ENCODE assay signal across 8 cellular contexts in the genomic region with DNA sequence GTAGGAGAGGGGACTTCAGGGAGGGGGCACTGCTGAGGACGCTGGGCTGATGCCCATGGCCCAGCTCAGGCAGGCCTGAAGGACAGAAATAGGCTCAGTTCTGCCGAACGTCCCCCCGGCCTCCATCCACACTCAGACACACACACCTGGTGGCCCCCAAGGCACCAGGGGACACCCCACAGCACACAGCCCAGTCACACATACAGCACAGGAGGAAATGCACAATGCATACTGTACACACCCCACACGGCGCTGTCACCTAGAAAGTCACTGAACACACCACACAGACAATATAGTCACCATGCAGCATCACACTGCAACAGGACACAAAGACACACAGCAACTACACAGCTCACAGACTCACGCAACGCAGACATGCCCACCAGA. TPM values are rescaled to one million over a fixed set of nuclear protein-coding genes. Genes with fewer than 3 reads are reported as not detected.
DNase-seq lines count a peak whose midpoint lies in the region; ATAC-seq, FAIRE-seq and TF ChIP-seq lines count a peak whose summit lies in the region.

No MANE protein-coding gene starts in this region.

- H3K27ac Mint-ChIP-seq in stimulated activated naive CD8-positive, alpha-beta T cell treated with anti-CD3 and anti-CD28 coated beads, Interleukin-15, amount 100 ng/mL, for 72 hours, result peak overlapping the region; percentile 96 to 98

- H3K27me3 ChIP-seq in SK-N-SH (ENCODE audit: insufficient read depth), result no peaks in the 10 kb centered on the region
- H3K27me3 ChIP-seq in WERI-Rb-1 (ENCODE audit: insufficient read depth, low read depth, severe bottlenecking), result no peaks in the 10 kb centered on the region
- no peaks in the 10 kb centered on the region for H3K27me3 ChIP-seq in right cardiac atrium (ENCODE audit: control insufficient read depth, insufficient read depth)

- no peaks in the 10 kb centered on the region for H3K9me3 Mint-ChIP-seq in stimulated activated naive CD8-positive, alpha-beta T cell treated with anti-CD3 and anti-CD28 coated beads, Interleukin-15, amount 100 ng/mL, for 72 hours

- WGBS in SK-N-SH (ENCODE audit: low lambda C conversion rate), result 100% methylated on average over 2 of the region's 8 CpGs
- 73% methylated on average over 8 of the region's 8 CpGs for WGBS in right cardiac atrium

- TF ChIP-seq RAD21 in SK-N-SH (IDR thresholded peaks at IDR 0.05; ENCODE audit: low read length), result no peak

- no peak for FAIRE-seq in D721Med (lab: Jason Lieb, UNC)

- intact Hi-C loops in right cardiac atrium (cut with DNase I), result no loop called here

- CTCF ChIA-PET in SK-N-SH (lab: Yijun Ruan, JAX), result interaction anchor here (0.7 to 2.7 kb wide), 6 partner anchors 9 to 49 kb away, joined by 3 to 14 read pairs (median 6); no protein-coding TSS in a partner anchor

- H3K79me2 ChIP-seq in SK-N-SH (ENCODE audit: insufficient read depth), result no peaks in the 10 kb centered on the region

- no peaks in the 10 kb centered on the region for H3F3A ChIP-seq in SK-N-SH (replicated peaks; ENCODE audit: insufficient read depth)

- no peak overlapping the region for H3K9ac ChIP-seq in SK-N-SH

- H3K9me3 ChIP-seq in SK-N-SH (no peaks in the 10 kb centered on the region), WERI-Rb-1 (ENCODE audit: severe bottlenecking) (no peaks in the 10 kb centered on the region), right cardiac atrium (ENCODE audit: control insufficient read depth, low read length) (no peaks in the 10 kb centered on the region)

- H4K20me1 ChIP-seq in SK-N-SH (ENCODE audit: insufficient read depth), result no peaks in the 10 kb centered on the region

- H3K4me1 ChIP-seq in SK-N-SH (ENCODE audit: control insufficient read depth in 1 of 2, insufficient read depth in 2 of 2, low read depth in 1 of 2, low read length in 1 of 2) (peaks cover 0 to 8% of the 10 kb centered on the region in 2 experiments; a peak in 2 of 4 replicates), right cardiac atrium (ENCODE audit: control insufficient read depth, insufficient read depth, low read length) (no peaks in the 10 kb centered on the region)

- DNase-seq in SK-N-SH, result no peak
- DNase-seq in WERI-Rb-1, result no peak
- DNase-seq in right cardiac atrium, result peak in 1 of 3 donors; percentile 33
- DNase-seq in stimulated activated naive CD8-positive, alpha-beta T cell treated with anti-CD3 and anti-CD28 coated beads, Interleukin-15, amount 100 ng/mL, for 72 hours, result peak in 1 of 2 donors; percentile 50
- no peak for DNase-seq in D721Med (ENCODE audit: insufficient read length, low spot score)
- no peak for DNase-seq in globus pallidus (ENCODE audit: low spot score)
- no peak for DNase-seq in NCI-H1105 treated with DMSO at 0.1 percent for 48 hours (lab: John Stamatoyannopoulos, UW)

- no peak overlapping the region for H2AFZ ChIP-seq in SK-N-SH (ENCODE audit: low read depth)

- POLR2A ChIA-PET in SK-N-SH (lab: Yijun Ruan, JAX), result no interaction called here

- TF ChIP-seq CTCF in SK-N-SH (IDR thresholded peaks at IDR 0.05) (no peak), WERI-Rb-1 (IDR thresholded peaks at IDR 0.05; ENCODE audit: low read depth, low read length) (no peak), D721Med (IDR thresholded peaks at IDR 0.05; ENCODE audit: insufficient read depth, missing control alignments) (no peak)

- no peaks in the 10 kb centered on the region for H3K9me2 ChIP-seq in SK-N-SH

- ATAC-seq in SK-N-SH treated with all-trans-retinoic acid at 6 μM for 48 hours (no peak), right cardiac atrium (peak; percentile 3 to 6)
- ATAC-seq in stimulated activated naive CD8-positive, alpha-beta T cell treated with anti-CD3 and anti-CD28 coated beads, Interleukin-15, amount 100 ng/mL, for 72 hours, result peak; percentile 68

- H3K4me3 Mint-ChIP-seq in stimulated activated naive CD8-positive, alpha-beta T cell treated with anti-CD3 and anti-CD28 coated beads, Interleukin-15, amount 100 ng/mL, for 72 hours, result peak overlapping the region; percentile 87 to 88

- no peaks in the 10 kb centered on the region for H3K27me3 Mint-ChIP-seq in stimulated activated naive CD8-positive, alpha-beta T cell treated with anti-CD3 and anti-CD28 coated beads, Interleukin-15, amount 100 ng/mL, for 72 hours

- H3K27ac ChIP-seq in SK-N-SH (ENCODE audit: low read depth in 2 of 2, low read length in 1 of 2) (no peak overlapping the region), WERI-Rb-1 (peak overlapping the region; percentile 88), right cardiac atrium (ENCODE audit: low read length) (no peak overlapping the region)

- H3K4me2 ChIP-seq in SK-N-SH, result peak overlapping the region; percentile 65

- H3K36me3 ChIP-seq in SK-N-SH (replicated peaks in 1 of 2; ENCODE audit: control insufficient read depth in 1 of 2, insufficient read depth in 2 of 2, low read length in 1 of 2) (no peaks in the 10 kb centered on the region), WERI-Rb-1 (peaks cover 4% of the 10 kb centered on the region)

- H3K4me3 ChIP-seq in SK-N-SH (ENCODE audit: low read depth in 2 of 2, low read length in 1 of 2) (no peak overlapping the region), WERI-Rb-1 (ENCODE audit: low read depth, low read length) (peak overlapping the region; percentile 46), right cardiac atrium (ENCODE audit: low read length) (no peak overlapping the region)

- H3K4me1 Mint-ChIP-seq in stimulated activated naive CD8-positive, alpha-beta T cell treated with anti-CD3 and anti-CD28 coated beads, Interleukin-15, amount 100 ng/mL, for 72 hours, result peaks cover 74% of the 10 kb centered on the region

- TF ChIP-seq EP300 in SK-N-SH (IDR thresholded peaks at IDR 0.05; ENCODE audit: borderline replicate concordance in 1 of 2, low read depth in 1 of 2, low read length in 1 of 2), result no peak

TF ChIP-seq in SK-N-SH, 30 proteins besides CTCF, POLR2A, EP300 and RAD21 (continues in another document):
- no peak for TF ChIP-seq CHD2 (IDR thresholded peaks at IDR 0.05; ENCODE audit: low read length, partially characterized antibody)
- TF ChIP-seq POLR2AphosphoS5 (IDR thresholded peaks at IDR 0.05; ENCODE audit: low read depth, low read length), result no peak

TF ChIP-seq in SK-N-SH treated with all-trans-retinoic acid at 6 μM for 48 hours, 23 proteins besides CTCF, POLR2A, EP300 and RAD21 (continues in another document):
- no peak for TF ChIP-seq ARNTL (CRISPR knock-in tag; IDR thresholded peaks at IDR 0.05; ENCODE audit: borderline replicate concordance, low read depth)
- TF ChIP-seq CREB5 (CRISPR knock-in tag; IDR thresholded peaks at IDR 0.05; ENCODE audit: low read depth), result no peak
- TF ChIP-seq ZC3H10 (CRISPR knock-in tag; IDR thresholded peaks at IDR 0.05), result no peak
- TF ChIP-seq BACH2 (CRISPR knock-in tag; IDR thresholded peaks at IDR 0.05; ENCODE audit: borderline replicate concordance), result no peak
- no peak for TF ChIP-seq ZNF565 (CRISPR knock-in tag; conservative IDR thresholded peaks at IDR 0.05; ENCODE audit: low read depth)
- TF ChIP-seq, protein P1, sequence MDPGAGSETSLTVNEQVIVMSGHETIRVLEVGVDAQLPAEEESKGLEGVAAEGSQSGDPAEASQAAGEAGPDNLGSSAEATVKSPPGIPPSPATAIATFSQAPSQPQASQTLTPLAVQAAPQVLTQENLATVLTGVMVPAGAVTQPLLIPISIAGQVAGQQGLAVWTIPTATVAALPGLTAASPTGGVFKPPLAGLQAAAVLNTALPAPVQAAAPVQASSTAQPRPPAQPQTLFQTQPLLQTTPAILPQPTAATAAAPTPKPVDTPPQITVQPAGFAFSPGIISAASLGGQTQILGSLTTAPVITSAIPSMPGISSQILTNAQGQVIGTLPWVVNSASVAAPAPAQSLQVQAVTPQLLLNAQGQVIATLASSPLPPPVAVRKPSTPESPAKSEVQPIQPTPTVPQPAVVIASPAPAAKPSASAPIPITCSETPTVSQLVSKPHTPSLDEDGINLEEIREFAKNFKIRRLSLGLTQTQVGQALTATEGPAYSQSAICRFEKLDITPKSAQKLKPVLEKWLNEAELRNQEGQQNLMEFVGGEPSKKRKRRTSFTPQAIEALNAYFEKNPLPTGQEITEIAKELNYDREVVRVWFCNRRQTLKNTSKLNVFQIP (CRISPR knock-in tag; IDR thresholded peaks at IDR 0.05; ENCODE audit: borderline replicate concordance, low read depth), result no peak
- TF ChIP-seq RARB (CRISPR knock-in tag; IDR thresholded peaks at IDR 0.05), result no peak
- no peak for TF ChIP-seq ESRRG (CRISPR knock-in tag; IDR thresholded peaks at IDR 0.05)

RNA-seq across cellular contexts. Expression of gene SYTL1, which starts 0.6 kb away (rescaled TPM):
- polyA plus RNA-seq in SK-N-SH (2012; rRNA removed) (2.0 and 3.0 TPM in 2 replicates), right cardiac atrium (2.1 TPM)
- polyA plus RNA-seq in SK-N-SH (2012; cell fraction: cytosol; rRNA removed), result 0.21 and 0.52 TPM in 2 replicates
- 12.6 and 15.6 TPM in 2 replicates for polyA plus RNA-seq in SK-N-SH (2012; cell fraction: nucleus; rRNA removed)
- total RNA-seq in right cardiac atrium, result 1 to 10 TPM in 3 of 4 donors, under 1 TPM in 1; 0.39 to 2.9 (median 2.0) TPM

RNA-seq across cellular contexts. Expression of gene TMEM222, which starts 20.4 kb away (rescaled TPM):
- polyA plus RNA-seq in SK-N-SH (2012; rRNA removed) (51.7 and 52.0 TPM in 2 replicates), right cardiac atrium (26.9 TPM)
- 23.5 and 37.2 TPM in 2 replicates for polyA plus RNA-seq in SK-N-SH (2012; cell fraction: cytosol; rRNA removed)
- polyA plus RNA-seq in SK-N-SH (2012; cell fraction: nucleus; rRNA removed), result 62.9 and 63.5 TPM in 2 replicates
- 10 to 100 TPM; 20.8 to 29.5 (median 27.1) TPM for total RNA-seq in right cardiac atrium

RNA-seq across cellular contexts. Expression of gene MAP3K6, which starts 24.4 kb away (rescaled TPM):
- 14.5 and 17.3 TPM in 2 replicates for polyA plus RNA-seq in SK-N-SH (2012; rRNA removed)
- 3.9 and 6.9 TPM in 2 replicates for polyA plus RNA-seq in SK-N-SH (2012; cell fraction: cytosol; rRNA removed)
- polyA plus RNA-seq in SK-N-SH (2012; cell fraction: nucleus; rRNA removed), result 95.2 and 113 TPM in 2 replicates
- total RNA-seq in right cardiac atrium, result 10 to 100 TPM; 40.7 to 52.7 (median 45.9) TPM
- polyA plus RNA-seq in right cardiac atrium, result 47.5 TPM

RNA-seq across cellular contexts. Expression of gene FCN3, which starts 32.2 kb away (rescaled TPM):
- polyA plus RNA-seq in SK-N-SH (2012; rRNA removed) (not detected in 2 replicates), right cardiac atrium (98.1 TPM)
- not detected in 2 replicates for polyA plus RNA-seq in SK-N-SH (2012; cell fraction: cytosol; rRNA removed)
- not detected in 2 replicates for polyA plus RNA-seq in SK-N-SH (2012; cell fraction: nucleus; rRNA removed)
- total RNA-seq in right cardiac atrium, result 10 to 100 TPM in 3 of 4 donors, 1 to 10 TPM in 1; 5.8 to 46.0 (median 11.9) TPM

RNA-seq across cellular contexts. Expression of gene CD164L2, which starts 40.7 kb away (rescaled TPM):
- polyA plus RNA-seq in SK-N-SH (2012; rRNA removed) (0.05 TPM in 2 replicates), right cardiac atrium (not detected)
- polyA plus RNA-seq in SK-N-SH (2012; cell fraction: cytosol; rRNA removed), result 0.03 and 0.05 TPM in 2 replicates
- polyA plus RNA-seq in SK-N-SH (2012; cell fraction: nucleus; rRNA removed), result 0.48 and 0.55 TPM in 2 replicates
- total RNA-seq in right cardiac atrium, result not detected
